11 cellular contexts compared by ENCODE assay signal in genomic region chrX:45479196-45479834, GRCh38.
A peak's percentile ranks its signal among the peaks of the same experiment; 100 is the strongest.
DNase-seq lines count a peak whose midpoint lies in the region; ATAC-seq and TF ChIP-seq lines count a peak whose summit lies in the region.
"Had no signal": no experiment of that assay in that cellular context is flagged by ENCODE, and none has a peak within 500 bp of the region (broad histone marks: within the 10 kb centered on the region; RNA-seq: fewer than 3 reads in every experiment).

No MANE protein-coding gene starts in this region.

- H3K9me3 Mint-ChIP-seq in Calu3 (ENCODE audit: low read depth, unreplicated experiment), result no peaks in the 10 kb centered on the region
- H3K9me3 Mint-ChIP-seq: activated T-cell treated with anti-CD3 and anti-CD28 coated beads, Interleukin-2, amount 50 U/mL, for 72 hours had no signal

- peak overlapping the region; percentile 99 for H3K27ac Mint-ChIP-seq in Calu3 (ENCODE audit: unreplicated experiment)
- H3K27ac Mint-ChIP-seq: activated T-cell treated with anti-CD3 and anti-CD28 coated beads, Interleukin-2, amount 50 U/mL, for 72 hours had no signal

- H3K36me3 Mint-ChIP-seq in Calu3 (ENCODE audit: insufficient read depth, unreplicated experiment), result peaks cover 8% of the 10 kb centered on the region

- H3K4me2 ChIP-seq in osteoblast (ENCODE audit: insufficient read depth, low read length), result peak overlapping the region; percentile 76

- peak overlapping the region; percentile 29 for H3K4me3 Mint-ChIP-seq in Calu3 (ENCODE audit: low read depth, unreplicated experiment)

- in situ Hi-C loops in Panc1 (cut with HindIII; ENCODE audit: low pct_unique_long_range_greater_than_20kb, low sequenced_read_pairs), result no loop called here

- POLR2A ChIA-PET in Panc1 (lab: Charles Lee), result no interaction called here

- peaks cover 11% of the 10 kb centered on the region for H3K4me1 Mint-ChIP-seq in Calu3 (ENCODE audit: low read depth, unreplicated experiment)

- no peaks in the 10 kb centered on the region for H4K20me1 ChIP-seq in osteoblast (ENCODE audit: insufficient read depth, low read length)

- no peaks in the 10 kb centered on the region for H3K27me3 Mint-ChIP-seq in Calu3 (ENCODE audit: unreplicated experiment)

- BruUV-seq in Calu3 (replicated peaks; lab: Mats Ljungman, UMichigan) (TSS peak; percentile 86), Panc1 (replicated peaks; lab: Mats Ljungman, UMichigan) (no TSS peak)

- intact Hi-C loops in Calu3 (cut with micrococcal nuclease; ENCODE audit: unreplicated experiment), result loop anchor here (2.0 kb wide), 1 partner anchor 27 kb away; no protein-coding TSS in a partner anchor
- intact Hi-C loops in Panc1 (cut with micrococcal nuclease; ENCODE audit: unreplicated experiment), result no loop called here

- no peaks in the 10 kb centered on the region for H3K36me3 ChIP-seq in Panc1 (ENCODE audit: control insufficient read depth, insufficient read depth, low read length)
- H3K36me3 ChIP-seq in osteoblast (ENCODE audit: insufficient read depth, low read length), result no peaks in the 10 kb centered on the region

- ATAC-seq in Panc1 (peak; percentile 92), HG03457 (IDR thresholded peaks at IDR 0.05; ENCODE audit: unreplicated experiment) (no peak)
- ATAC-seq: Right ventricle myocardium inferior had no signal

- peaks cover 17% of the 10 kb centered on the region for H3K9me3 ChIP-seq in Panc1 (ENCODE audit: control insufficient read depth, insufficient read depth, low read depth, low read length)
- no peaks in the 10 kb centered on the region for H3K9me3 ChIP-seq in osteoblast (ENCODE audit: low read depth, low read length)

- no peaks in the 10 kb centered on the region for H3K4me1 ChIP-seq in Panc1 (ENCODE audit: control insufficient read depth, insufficient read depth, low read length)
- peaks cover 25% of the 10 kb centered on the region for H3K4me1 ChIP-seq in osteoblast (ENCODE audit: insufficient read depth, low read length)

- no peak overlapping the region for H3K4me3 ChIP-seq in Panc1 (ENCODE audit: low read depth in 2 of 2, low read length in 2 of 2)
- H3K4me3 ChIP-seq in epithelial cell of esophagus (ENCODE audit: low read length), result no peak overlapping the region
- H3K4me3 ChIP-seq in osteoblast (ENCODE audit: insufficient read depth, low read length), result no peak overlapping the region

- TF ChIP-seq CTCF in Calu3 (IDR thresholded peaks at IDR 0.05; ENCODE audit: unreplicated experiment), result no peak
- TF ChIP-seq CTCF in Panc1 (IDR thresholded peaks at IDR 0.05), result no peak
- TF ChIP-seq CTCF in epithelial cell of esophagus (IDR thresholded peaks at IDR 0.05; ENCODE audit: insufficient read depth, low read depth, low read length, missing control alignments), result no peak
- TF ChIP-seq CTCF in osteoblast (IDR thresholded peaks at IDR 0.05; ENCODE audit: extremely low read depth, low read depth, low read length), result no peak

- no peak for DNase-seq in Calu3
- DNase-seq in Panc1 (ENCODE audit: low read depth, low spot score), result peak; percentile 71
- peak; percentile 81 for DNase-seq in epithelial cell of esophagus (ENCODE audit: low read depth)
- DNase-seq in osteoblast (ENCODE audit: insufficient read length, low spot score, missing footprints), result no peak
- no peak for DNase-seq in stimulated activated CD4-positive, alpha-beta T cell treated with anti-CD3 and anti-CD28 coated beads, Interleukin-15, amount 100 ng/mL, for 24 hours
- DNase-seq in stimulated activated CD4-positive, alpha-beta T cell treated with anti-CD3 and anti-CD28 coated beads, Interleukin-2, amount 100 ng/mL, for 48 hours, result no peak
- no peak for DNase-seq in DMS153 treated with DMSO at 0.1 percent for 48 hours (lab: John Stamatoyannopoulos, UW; ENCODE audit: unreplicated experiment)
- DNase-seq: activated CD4-positive, CD25-positive, alpha-beta regulatory T cell; activated T-cell treated with anti-CD3 and anti-CD28 coated beads, Interleukin-2, amount 50 U/mL, for 72 hours had no signal

- no peak overlapping the region for H2AFZ ChIP-seq in osteoblast (ENCODE audit: low read length)

- CTCF ChIA-PET in Calu3 (lab: Charles Lee), result interaction anchor here (0.9 to 1.6 kb wide), 3 partner anchors 36 to 929 kb away, joined by 3 to 4 read pairs (median 3); no protein-coding TSS in a partner anchor
- CTCF ChIA-PET in Panc1 (lab: Charles Lee), result no interaction called here

- H3K27ac ChIP-seq in Panc1 (ENCODE audit: low read length) (peak overlapping the region; percentile 54; the same call in 1 of the 2 replicates), osteoblast (ENCODE audit: low read depth, low read length) (peak overlapping the region; percentile 97)

- no peaks in the 10 kb centered on the region for H3K79me2 ChIP-seq in osteoblast (ENCODE audit: insufficient read depth, low read length)

- no peaks in the 10 kb centered on the region for H3K27me3 ChIP-seq in Panc1 (ENCODE audit: control insufficient read depth, insufficient read depth, low read length)
- no peaks in the 10 kb centered on the region for H3K27me3 ChIP-seq in osteoblast (ENCODE audit: insufficient read depth, low read length)

Comparison
In these comparisons a context has a peak if more than half of its experiments do, and no peak if none do; other contexts are left out.
1. DNase-seq: peak in Panc1 (single experiment) and epithelial cell of esophagus (single experiment); none in Calu3 (single experiment), osteoblast (single experiment), stimulated activated CD4-positive, alpha-beta T cell treated with anti-CD3 and anti-CD28 coated beads, Interleukin-15, amount 100 ng/mL, for 24 hours (single experiment), stimulated activated CD4-positive, alpha-beta T cell treated with anti-CD3 and anti-CD28 coated beads, Interleukin-2, amount 100 ng/mL, for 48 hours (0 of 2) and DMS153 treated with DMSO at 0.1 percent for 48 hours (single experiment).